In genomic region chr12:65962921-65963883, GRCh38 we compare ENCODE assay signal across 9 cellular contexts.
DNase-seq lines count a peak whose midpoint lies in the region; ATAC-seq, FAIRE-seq and TF ChIP-seq lines count a peak whose summit lies in the region.
"Had no signal": no experiment of that assay in that cellular context is flagged by ENCODE, and none has a peak within 500 bp of the region (broad histone marks: within the 10 kb centered on the region; RNA-seq: fewer than 3 reads in every experiment).

No MANE protein-coding gene starts in this region.

- peak; percentile 47 for TF ChIP-seq CTCF in 22Rv1 (IDR thresholded peaks at IDR 0.05)
- peak; percentile 47 for TF ChIP-seq CTCF in OCI-LY3 (IDR thresholded peaks at IDR 0.05; ENCODE audit: low read depth, low read length)
- no peak for TF ChIP-seq CTCF in prostate gland (IDR thresholded peaks at IDR 0.05)

- H3K79me2 ChIP-seq in OCI-LY3 (ENCODE audit: low read length) = no peaks in the 10 kb centered on the region

- H3K4me3 ChIP-seq in OCI-LY3 (ENCODE audit: low read length) (no peak overlapping the region), prostate gland (no peak overlapping the region)

- FAIRE-seq in GM12891 (lab: Jason Lieb, UNC) = no peak

- H3K27ac ChIP-seq in 22Rv1 (no peak overlapping the region), OCI-LY3 (ENCODE audit: low read length) (no peak overlapping the region), prostate gland (no peak overlapping the region)
- H3K27ac ChIP-seq: heart left ventricle had no signal

- WGBS in prostate gland = 81% methylated on average over 20 of the region's 20 CpGs

- no peak overlapping the region for H3K4me2 ChIP-seq in OCI-LY3 (ENCODE audit: low read length)

- no peaks in the 10 kb centered on the region for H3K36me3 ChIP-seq in OCI-LY3 (replicated peaks; ENCODE audit: low read depth, low read length)
- no peaks in the 10 kb centered on the region for H3K36me3 ChIP-seq in prostate gland
- H3K36me3 ChIP-seq: heart left ventricle had no signal

- H3K9me3 ChIP-seq in OCI-LY3 (ENCODE audit: insufficient read depth, low read length) (no peaks in the 10 kb centered on the region), prostate gland (no peaks in the 10 kb centered on the region)
- H3K9me3 ChIP-seq: heart left ventricle had no signal

- DNase-seq in ELR (ENCODE audit: low read depth) (peak; percentile 59), germinal center (ENCODE audit: low spot score) (peak; percentile 5), prostate gland (ENCODE audit: low spot score) (no peak), GM12891 (ENCODE audit: insufficient read length, low spot score) (no peak), SW480 (ENCODE audit: low spot score) (no peak)

- ATAC-seq in HG02852 (IDR thresholded peaks at IDR 0.05; ENCODE audit: unreplicated experiment) = no peak
- ATAC-seq: heart left ventricle had no signal

- H3K4me1 ChIP-seq in OCI-LY3 (ENCODE audit: low read length) = no peaks in the 10 kb centered on the region
- H3K4me1 ChIP-seq in prostate gland (replicated peaks) = no peaks in the 10 kb centered on the region
- H3K4me1 ChIP-seq: heart left ventricle had no signal

- no peak overlapping the region for H3K9ac ChIP-seq in OCI-LY3 (ENCODE audit: low read length)

- intact Hi-C loops in prostate gland (cut with DNase I) = no loop called here

- H2AFZ ChIP-seq in OCI-LY3 (ENCODE audit: low read depth, low read length) = no peak overlapping the region

- TF ChIP-seq POLR2A in prostate gland (IDR thresholded peaks at IDR 0.05) (no peak), GM12891 (IDR thresholded peaks at IDR 0.05; ENCODE audit: low read depth, low read length) (no peak)

- H3K27me3 ChIP-seq in OCI-LY3 (ENCODE audit: low read depth, low read length) (peaks cover 6% of the 10 kb centered on the region), prostate gland (replicated peaks; ENCODE audit: insufficient read depth) (peaks cover 3% of the 10 kb centered on the region)

- H4K20me1 ChIP-seq in OCI-LY3 (ENCODE audit: insufficient read depth, low read length) = no peaks in the 10 kb centered on the region

TF ChIP-seq in GM12891, 5 proteins besides CTCF, POLR2A, EP300 and RAD21:
- no peak for TF ChIP-seq POU2F2 (IDR thresholded peaks at IDR 0.05; ENCODE audit: low read depth, low read length)
- no peak for TF ChIP-seq TAF1 (IDR thresholded peaks at IDR 0.05; ENCODE audit: low read depth, low read length)

Comparison
In these comparisons a context has a peak if more than half of its experiments do, and no peak if none do; other contexts are left out.
1. CTCF ChIP-seq: peak in 22Rv1 (single experiment) and OCI-LY3 (single experiment); none in prostate gland (0 of 4).
2. DNase-seq: peak in ELR (single experiment) and germinal center (single experiment); none in prostate gland (single experiment), GM12891 (single experiment) and SW480 (single experiment).